ENCODE assay signal across 8 cellular contexts in the genomic region with DNA sequence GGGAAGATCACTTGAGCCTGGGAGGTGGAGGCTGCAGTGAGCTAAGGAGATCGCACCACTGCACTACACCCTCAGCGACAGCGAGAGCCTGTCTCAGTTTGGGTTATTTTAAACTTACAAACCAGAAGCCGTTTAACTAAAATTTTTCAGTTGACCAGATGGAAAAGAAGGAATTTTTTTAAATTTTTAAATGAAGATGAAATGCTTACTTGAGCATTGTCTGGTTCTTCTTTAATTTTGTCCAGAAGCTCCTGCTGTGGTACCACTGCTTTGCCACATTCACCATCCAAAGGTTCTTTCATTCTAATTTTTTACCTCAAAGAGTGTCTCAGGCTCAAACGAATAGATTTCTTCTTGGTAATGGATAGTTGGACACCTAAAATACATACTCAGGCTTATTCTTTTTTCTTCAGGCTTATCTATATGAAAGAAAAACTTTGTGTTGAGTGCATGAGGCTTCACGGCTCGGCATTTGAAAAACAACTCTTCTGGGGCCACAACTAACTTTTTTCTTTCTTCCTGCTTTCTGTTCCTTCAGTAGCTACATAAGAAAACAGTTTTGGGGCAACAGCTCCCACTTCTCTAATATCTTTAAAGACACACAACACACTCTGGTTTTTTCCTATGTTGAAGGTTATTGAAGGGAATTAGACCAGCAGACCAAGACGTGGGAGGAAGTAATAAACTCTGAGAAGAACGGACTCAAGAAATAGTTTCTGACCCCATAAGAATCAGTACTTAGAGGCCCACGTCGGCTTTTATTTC. TPM values are rescaled to one million over a fixed set of nuclear protein-coding genes. Genes with fewer than 3 reads are reported as not detected.
DNase-seq lines count a peak whose midpoint lies in the region; ATAC-seq and TF ChIP-seq lines count a peak whose summit lies in the region.

No MANE protein-coding gene starts in this region.

- H3K9me3 ChIP-seq in iPS-18c (ENCODE audit: control insufficient read depth, insufficient read depth, low read length), result no peaks in the 10 kb centered on the region

- DNase-seq in stimulated activated naive CD8-positive, alpha-beta T cell treated with anti-CD3 and anti-CD28 coated beads, Interleukin-15, Interleukin-2, amounts not matched to agents 100 U/mL and 50 U/mL, for 24 hours, result no peak
- no peak for DNase-seq in activated T-helper 2 cell treated with anti-CD3 and anti-CD28 coated beads, Interferon-gamma antibody, Interleukin-2, Interleukin-4, amounts not matched to agents 10 μg/mL and 5 μg/mL and 100 μg/mL, durations not matched to agents 14 hours and 24 hours and 36 hours (ENCODE audit: low spot score)
- no peak for DNase-seq in stimulated activated naive CD8-positive, alpha-beta T cell treated with anti-CD3 and anti-CD28 coated beads, Interleukin-15, amount 100 ng/mL, for 72 hours
- no peak for DNase-seq in SK-N-DZ (ENCODE audit: low spot score)
- no peak for DNase-seq in activated CD8-positive, alpha-beta memory T cell treated with anti-CD3 and anti-CD28 coated beads, Interleukin-2, amount 50 U/mL, for 48 hours

- H3K36me3 Mint-ChIP-seq in stimulated activated naive CD8-positive, alpha-beta T cell treated with anti-CD3 and anti-CD28 coated beads, Interleukin-15, Interleukin-2, amounts not matched to agents 100 ng/mL and 50 ng/mL, for 24 hours (ENCODE audit: low read depth), result peaks cover 39% of the 10 kb centered on the region
- H3K36me3 Mint-ChIP-seq in activated T-helper 2 cell treated with anti-CD3 and anti-CD28 coated beads, Interferon-gamma antibody, Interleukin-2, Interleukin-4, amounts not matched to agents 10 μg/mL and 5 μg/mL and 100 μg/mL, durations not matched to agents 14 hours and 24 hours and 36 hours (ENCODE audit: low read depth), result peaks cover 27% of the 10 kb centered on the region

- H3K4me3 ChIP-seq in iPS-18c (ENCODE audit: insufficient read depth, low read depth, low read length), result peak overlapping the region; percentile 59

- peak overlapping the region; percentile 99 for H3K27ac Mint-ChIP-seq in stimulated activated naive CD8-positive, alpha-beta T cell treated with anti-CD3 and anti-CD28 coated beads, Interleukin-15, Interleukin-2, amounts not matched to agents 100 ng/mL and 50 ng/mL, for 24 hours
- peak overlapping the region; percentile 89 for H3K27ac Mint-ChIP-seq in activated T-helper 2 cell treated with anti-CD3 and anti-CD28 coated beads, Interferon-gamma antibody, Interleukin-2, Interleukin-4, amounts not matched to agents 10 μg/mL and 5 μg/mL and 100 μg/mL, durations not matched to agents 14 hours and 24 hours and 36 hours
- peak overlapping the region; percentile 97 to 98 for H3K27ac Mint-ChIP-seq in stimulated activated naive CD8-positive, alpha-beta T cell treated with anti-CD3 and anti-CD28 coated beads, Interleukin-15, amount 100 ng/mL, for 72 hours

- no peak for TF ChIP-seq POLR2A in GM18505 (IDR thresholded peaks at IDR 0.05; ENCODE audit: borderline replicate concordance, extremely low read depth, insufficient read depth, insufficient read length)

- peaks cover 6% of the 10 kb centered on the region for H3K9me3 Mint-ChIP-seq in stimulated activated naive CD8-positive, alpha-beta T cell treated with anti-CD3 and anti-CD28 coated beads, Interleukin-15, Interleukin-2, amounts not matched to agents 100 ng/mL and 50 ng/mL, for 24 hours
- H3K9me3 Mint-ChIP-seq in activated T-helper 2 cell treated with anti-CD3 and anti-CD28 coated beads, Interferon-gamma antibody, Interleukin-2, Interleukin-4, amounts not matched to agents 10 μg/mL and 5 μg/mL and 100 μg/mL, durations not matched to agents 14 hours and 24 hours and 36 hours, result peaks cover 18% of the 10 kb centered on the region
- H3K9me3 Mint-ChIP-seq in stimulated activated naive CD8-positive, alpha-beta T cell treated with anti-CD3 and anti-CD28 coated beads, Interleukin-15, amount 100 ng/mL, for 72 hours, result peaks cover 12 to 14% of the 10 kb centered on the region in 2 donors

- no peak for ATAC-seq in stimulated activated naive CD8-positive, alpha-beta T cell treated with anti-CD3 and anti-CD28 coated beads, Interleukin-15, Interleukin-2, amounts not matched to agents 100 U/mL and 50 U/mL, for 24 hours
- ATAC-seq in stimulated activated naive CD8-positive, alpha-beta T cell treated with anti-CD3 and anti-CD28 coated beads, Interleukin-15, amount 100 ng/mL, for 72 hours, result no peak
- no peak for ATAC-seq in GM18505 (IDR thresholded peaks at IDR 0.05; ENCODE audit: unreplicated experiment)

- peak overlapping the region; percentile 100 for H3K4me3 Mint-ChIP-seq in stimulated activated naive CD8-positive, alpha-beta T cell treated with anti-CD3 and anti-CD28 coated beads, Interleukin-15, Interleukin-2, amounts not matched to agents 100 ng/mL and 50 ng/mL, for 24 hours
- H3K4me3 Mint-ChIP-seq in activated T-helper 2 cell treated with anti-CD3 and anti-CD28 coated beads, Interferon-gamma antibody, Interleukin-2, Interleukin-4, amounts not matched to agents 10 μg/mL and 5 μg/mL and 100 μg/mL, durations not matched to agents 14 hours and 24 hours and 36 hours (ENCODE audit: low read depth), result peak overlapping the region; percentile 90
- H3K4me3 Mint-ChIP-seq in stimulated activated naive CD8-positive, alpha-beta T cell treated with anti-CD3 and anti-CD28 coated beads, Interleukin-15, amount 100 ng/mL, for 72 hours, result peak overlapping the region; percentile 96 to 100

- H3K4me1 Mint-ChIP-seq in stimulated activated naive CD8-positive, alpha-beta T cell treated with anti-CD3 and anti-CD28 coated beads, Interleukin-15, Interleukin-2, amounts not matched to agents 100 ng/mL and 50 ng/mL, for 24 hours (ENCODE audit: low read depth), result peaks cover 48% of the 10 kb centered on the region
- peaks cover 25% of the 10 kb centered on the region for H3K4me1 Mint-ChIP-seq in activated T-helper 2 cell treated with anti-CD3 and anti-CD28 coated beads, Interferon-gamma antibody, Interleukin-2, Interleukin-4, amounts not matched to agents 10 μg/mL and 5 μg/mL and 100 μg/mL, durations not matched to agents 14 hours and 24 hours and 36 hours (ENCODE audit: low read depth)
- H3K4me1 Mint-ChIP-seq in stimulated activated naive CD8-positive, alpha-beta T cell treated with anti-CD3 and anti-CD28 coated beads, Interleukin-15, amount 100 ng/mL, for 72 hours, result peaks cover 27% of the 10 kb centered on the region

- no peaks in the 10 kb centered on the region for H3K27me3 Mint-ChIP-seq in stimulated activated naive CD8-positive, alpha-beta T cell treated with anti-CD3 and anti-CD28 coated beads, Interleukin-15, Interleukin-2, amounts not matched to agents 100 ng/mL and 50 ng/mL, for 24 hours
- H3K27me3 Mint-ChIP-seq in activated T-helper 2 cell treated with anti-CD3 and anti-CD28 coated beads, Interferon-gamma antibody, Interleukin-2, Interleukin-4, amounts not matched to agents 10 μg/mL and 5 μg/mL and 100 μg/mL, durations not matched to agents 14 hours and 24 hours and 36 hours (ENCODE audit: low read depth), result peaks cover 1% of the 10 kb centered on the region
- no peaks in the 10 kb centered on the region for H3K27me3 Mint-ChIP-seq in stimulated activated naive CD8-positive, alpha-beta T cell treated with anti-CD3 and anti-CD28 coated beads, Interleukin-15, amount 100 ng/mL, for 72 hours

- intact Hi-C loops in activated T-helper 2 cell treated with anti-CD3 and anti-CD28 coated beads, Interferon-gamma antibody, Interleukin-2, Interleukin-4, amounts not matched to agents 10 μg/mL and 5 μg/mL and 100 μg/mL, durations not matched to agents 14 hours and 24 hours and 36 hours (cut with micrococcal nuclease), result loop anchor here (1.0 to 10.0 kb wide), 5 partner anchors 43 to 234 kb away; a partner anchor contains a TSS

RNA-seq across cellular contexts. Expression of a gene that starts 1.2 kb away (rescaled TPM):
- 20.8 and 20.9 TPM in 2 replicates for total RNA-seq in activated T-helper 2 cell treated with anti-CD3 and anti-CD28 coated beads, Interferon-gamma antibody, Interleukin-2, Interleukin-4, amounts not matched to agents 10 μg/mL and 5 μg/mL and 100 μg/mL, durations not matched to agents 14 hours and 24 hours and 36 hours
- polyA plus RNA-seq in SK-N-DZ (2014; cell fraction: cytosol; rRNA removed), result 6.5 and 8.7 TPM in 2 replicates
- polyA plus RNA-seq in SK-N-DZ (2014; cell fraction: nucleus; rRNA removed), result 20.4 and 26.6 TPM in 2 replicates

RNA-seq across cellular contexts. Expression of a gene that starts 45.4 kb away (rescaled TPM):
- total RNA-seq in activated T-helper 2 cell treated with anti-CD3 and anti-CD28 coated beads, Interferon-gamma antibody, Interleukin-2, Interleukin-4, amounts not matched to agents 10 μg/mL and 5 μg/mL and 100 μg/mL, durations not matched to agents 14 hours and 24 hours and 36 hours, result 15.0 and 19.3 TPM in 2 replicates
- 12.8 and 13.5 TPM in 2 replicates for polyA plus RNA-seq in SK-N-DZ (2014; cell fraction: cytosol; rRNA removed)
- polyA plus RNA-seq in SK-N-DZ (2014; cell fraction: nucleus; rRNA removed), result 12.0 and 12.2 TPM in 2 replicates

RNA-seq across cellular contexts. Expression of a gene that starts 48.7 kb away (rescaled TPM):
- total RNA-seq in activated T-helper 2 cell treated with anti-CD3 and anti-CD28 coated beads, Interferon-gamma antibody, Interleukin-2, Interleukin-4, amounts not matched to agents 10 μg/mL and 5 μg/mL and 100 μg/mL, durations not matched to agents 14 hours and 24 hours and 36 hours, result 2.4 and 2.7 TPM in 2 replicates
- 6.5 and 12.3 TPM in 2 replicates for polyA plus RNA-seq in SK-N-DZ (2014; cell fraction: cytosol; rRNA removed)
- polyA plus RNA-seq in SK-N-DZ (2014; cell fraction: nucleus; rRNA removed), result 13.3 and 13.6 TPM in 2 replicates
